8 cellular contexts compared by ENCODE assay signal in the genomic region with DNA sequence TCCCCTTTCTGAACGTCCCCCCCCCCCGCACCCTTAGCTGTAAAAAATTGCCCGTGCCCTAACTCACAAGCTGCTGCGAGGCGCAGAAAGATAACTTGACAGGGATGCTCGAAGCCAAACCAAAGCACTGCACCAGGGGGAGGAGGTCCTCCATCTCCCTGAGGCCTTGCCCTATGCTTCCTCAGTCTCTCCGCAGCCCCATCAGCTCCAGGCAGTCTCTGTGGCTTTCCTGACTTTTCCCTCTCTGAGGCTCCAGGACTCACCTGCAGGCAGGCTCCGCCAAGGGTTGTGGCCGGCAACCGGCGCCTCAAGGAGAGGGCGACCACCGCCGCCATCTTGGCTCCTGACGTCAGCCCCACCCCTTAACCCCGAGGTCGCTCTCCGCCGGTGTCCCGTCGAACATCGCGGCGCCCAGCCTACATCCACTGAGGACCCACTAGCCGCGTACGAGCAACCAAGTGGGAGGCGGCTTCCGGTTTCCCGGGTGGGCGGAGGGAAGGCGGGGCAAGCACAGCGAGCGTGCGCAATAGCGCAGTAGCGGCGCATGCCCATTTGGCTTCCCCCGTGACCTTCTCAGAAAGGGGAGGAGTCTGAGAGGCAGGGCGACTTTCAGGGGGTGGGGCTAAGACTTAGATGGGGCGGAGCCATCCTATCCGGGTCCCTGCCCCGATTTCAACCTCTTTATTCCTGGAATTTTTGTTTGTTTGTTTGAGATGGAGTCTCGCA. TPM values are rescaled to one million over a fixed set of nuclear protein-coding genes. Genes with fewer than 3 reads are reported as not detected.
DNase-seq lines count a peak whose midpoint lies in the region; ATAC-seq and TF ChIP-seq lines count a peak whose summit lies in the region.

Gene SDHB (minus strand): TSS at position 348 of the 726 bp plus-strand sequence. CDS start 13 bp downstream, at position 335.

- H3K27ac ChIP-seq in spleen: peak within 1 kb of the TSS; percentile 82 to 94 (median 90)

- ATAC-seq in GM19025 (IDR thresholded peaks at IDR 0.05; ENCODE audit: low read depth, unreplicated experiment) (peak; percentile 97), HG03342 (IDR thresholded peaks at IDR 0.05; ENCODE audit: unreplicated experiment) (peak; percentile 94)
- ATAC-seq in central memory CD8-positive, alpha-beta T cell (replicated peaks; ENCODE audit: extremely low read depth, poor library complexity, severe bottlenecking): peak; percentile 100

- H3K4me1 Mint-ChIP-seq in central memory CD8-positive, alpha-beta T cell: peaks cover 19% of the 10 kb centered on the region

- H3K27me3 Mint-ChIP-seq in central memory CD8-positive, alpha-beta T cell: peaks cover 12% of the 10 kb centered on the region

- H3K4me3 Mint-ChIP-seq in central memory CD8-positive, alpha-beta T cell: peak within 1 kb of the TSS; percentile 98

- intact Hi-C loops in spleen (cut with DNase I; ENCODE audit: low total_unique reads): no loop called here

- peak within 1 kb of the TSS; percentile 96 for H3K27ac Mint-ChIP-seq in central memory CD8-positive, alpha-beta T cell (ENCODE audit: low read depth)

- H3K27me3 ChIP-seq in spleen (replicated peaks in 1 of 7): peaks cover 0 to 3% (median 0%) of the 10 kb centered on the region in 7 donors

- peaks cover 0 to 33% (median 20%) of the 10 kb centered on the region in 6 donors for H3K36me3 ChIP-seq in spleen

- peak within 1 kb of the TSS; percentile 87 for H3K4me3 ChIP-seq in AG09309 (ENCODE audit: control insufficient read depth, low read depth, low read length)
- H3K4me3 ChIP-seq in spleen: peak within 1 kb of the TSS; percentile 69 to 90 (median 85)

- H3K9me3 Mint-ChIP-seq in central memory CD8-positive, alpha-beta T cell: no peaks in the 10 kb centered on the region

- no peak for TF ChIP-seq CTCF in AG09309 (IDR thresholded peaks at IDR 0.05; ENCODE audit: control insufficient read depth, insufficient read depth, low read depth, low read length, missing control alignments)
- peak in 2 of 11 experiments; percentile 9 to 42 for TF ChIP-seq CTCF in spleen (IDR thresholded peaks at IDR 0.05 in 8 of 11, conservative IDR thresholded peaks at IDR 0.05 in 3 of 11)

- TF ChIP-seq POLR2A in spleen (IDR thresholded peaks at IDR 0.05): peak; percentile 67 to 92 (median 74)

- H3K9me3 ChIP-seq in spleen: no peaks in the 10 kb centered on the region

- WGBS in spleen, 5 donors: 0% methylated on average over 41 to 44 of the region's 44 CpGs

- DNase-seq in AG09309 (ENCODE audit: low read depth) (peak; percentile 91), NCI-H446 (lab: John Stamatoyannopoulos, UW) (peak; percentile 96 to 100), inferior parietal cortex (ENCODE audit: extremely low spot score) (peak; percentile 99), spleen (peak; percentile 100)
- peak; percentile 98 for DNase-seq in activated CD4-positive, CD25-positive, alpha-beta regulatory T cell treated with anti-CD3 and anti-CD28 coated beads, Interleukin-2, amount 50 U/mL, for 16 hours (ENCODE audit: low read depth, low spot score)
- DNase-seq in central memory CD8-positive, alpha-beta T cell (ENCODE audit: low spot score in 2 of 2): peak; percentile 100

- peaks cover 26% of the 10 kb centered on the region for H3K36me3 Mint-ChIP-seq in central memory CD8-positive, alpha-beta T cell (ENCODE audit: insufficient read depth)

- H3K4me1 ChIP-seq in spleen: peaks cover 5 to 49% (median 30%) of the 10 kb centered on the region in 6 donors

RNA-seq across cellular contexts. Expression of gene SDHB, which starts in this region (rescaled TPM):
- total RNA-seq in spleen: 100 to 1,000 TPM in 3 of 7 donors, 10 to 100 TPM in 4; 82.9 to 132 (median 84.0) TPM
- polyA plus RNA-seq in spleen: 10 to 100 TPM; 49.1 to 85.0 (median 75.4) TPM

Comparison
In these comparisons a context has a peak if more than half of its experiments do, and no peak if none do; other contexts are left out.
1. Peak in every context shown above with its lines: DNase-seq, ATAC-seq, H3K4me3 ChIP-seq and H3K27ac ChIP-seq.